13 cellular contexts compared by ENCODE assay signal in the genomic region with DNA sequence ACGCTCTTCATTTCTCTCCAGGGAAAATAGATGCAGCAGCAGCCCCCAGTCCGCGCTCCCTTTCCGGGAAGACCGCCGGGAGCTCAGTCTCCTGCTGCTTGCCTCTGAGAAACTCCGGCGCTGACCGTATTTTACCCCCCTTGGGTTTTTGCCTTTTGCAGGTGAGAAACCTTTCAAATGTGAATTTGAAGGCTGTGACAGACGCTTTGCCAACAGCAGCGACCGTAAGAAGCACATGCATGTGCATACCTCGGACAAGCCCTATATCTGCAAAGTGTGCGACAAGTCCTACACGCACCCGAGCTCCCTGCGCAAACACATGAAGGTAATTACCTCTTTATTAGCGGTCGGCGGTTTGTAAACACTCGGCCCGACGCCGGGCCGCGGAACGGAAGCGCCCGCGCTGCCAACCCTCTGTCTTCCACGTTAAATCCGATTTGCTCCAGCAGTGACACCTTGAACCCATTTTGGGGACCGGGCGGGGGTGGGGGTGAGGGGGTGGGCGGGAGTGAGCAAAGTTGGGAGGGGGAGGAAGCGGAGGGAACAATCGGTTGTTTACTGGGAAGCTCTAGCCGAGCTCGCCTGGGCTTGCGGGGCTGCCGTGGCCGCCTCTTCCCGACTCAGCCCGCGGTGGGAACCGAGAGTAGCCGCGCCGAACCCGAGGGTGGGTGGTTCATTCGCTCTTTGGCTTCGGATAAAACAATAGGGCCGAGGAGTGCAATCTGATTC. TPM values are rescaled to one million over a fixed set of nuclear protein-coding genes. Genes with fewer than 3 reads are reported as not detected.
DNase-seq lines count a peak whose midpoint lies in the region; ATAC-seq and TF ChIP-seq lines count a peak whose summit lies in the region.
"Had no signal": no experiment of that assay in that cellular context is flagged by ENCODE, and none has a peak within 500 bp of the region (broad histone marks: within the 10 kb centered on the region; RNA-seq: fewer than 3 reads in every experiment).

No MANE protein-coding gene starts in this region.

- H3K36me3 ChIP-seq in neural progenitor cell (no peaks in the 10 kb centered on the region), MM.1S (replicated peaks; ENCODE audit: insufficient read depth, low read length) (no peaks in the 10 kb centered on the region)
- H3K36me3 ChIP-seq: left ventricle myocardium inferior, ovary, Peyer's patch had no signal

- no peaks in the 10 kb centered on the region for H3K36me3 Mint-ChIP-seq in activated T-cell treated with anti-CD3 and anti-CD28 coated beads, Interleukin-2, amount 50 U/mL, for 24 hours (ENCODE audit: low read depth)
- H3K36me3 Mint-ChIP-seq in chondrocyte (ENCODE audit: low read depth) (peaks cover 4% of the 10 kb centered on the region), neural progenitor cell (peaks cover 50% of the 10 kb centered on the region)
- H3K36me3 Mint-ChIP-seq: stimulated activated memory B cell treated with anti-CD40 and anti-IgM and Interleukin-4, amounts not matched to agents 10 μg/mL and 1 μg/mL and 100 μg/mL, for 72 hours had no signal

- H3K9ac ChIP-seq in neural progenitor cell (no peak overlapping the region), MM.1S (ENCODE audit: low read length) (no peak overlapping the region)

- H4K20me1 ChIP-seq in neural progenitor cell (ENCODE audit: low read depth) (peaks cover 37% of the 10 kb centered on the region), MM.1S (ENCODE audit: insufficient read depth, low read length) (no peaks in the 10 kb centered on the region)

- H3K27ac ChIP-seq in neural progenitor cell, result no peak overlapping the region
- no peak overlapping the region for H3K27ac ChIP-seq in MM.1S (ENCODE audit: low read length)
- H3K27ac ChIP-seq: left ventricle myocardium inferior, ovary, Peyer's patch had no signal

- no peak for ATAC-seq in GM21529 (IDR thresholded peaks at IDR 0.05; ENCODE audit: unreplicated experiment)
- ATAC-seq: effector memory CD8-positive, alpha-beta T cell; stimulated activated memory B cell treated with anti-CD40 and anti-IgM and Interleukin-4, amounts not matched to agents 10 μg/mL and 1 μg/mL and 100 μg/mL, for 72 hours had no signal

- H3K27me3 ChIP-seq in neural progenitor cell (peaks cover 47% of the 10 kb centered on the region), MM.1S (replicated peaks; ENCODE audit: insufficient read depth, low read length) (no peaks in the 10 kb centered on the region)
- H3K27me3 ChIP-seq: ovary had no signal

- no peak for DNase-seq in activated T-cell treated with anti-CD3 and anti-CD28 coated beads, Interleukin-2, amount 50 U/mL, for 24 hours
- no peak for DNase-seq in activated T-cell treated with anti-CD3 and anti-CD28 coated beads for 4 hours
- DNase-seq in NCI-H1417 treated with DMSO at 0.1 percent for 48 hours (lab: John Stamatoyannopoulos, UW), result peak; percentile 10
- DNase-seq in chondrocyte (ENCODE audit: low spot score), result no peak
- DNase-seq in neural progenitor cell (ENCODE audit: low spot score), result peak; percentile 55
- no peak for DNase-seq in MM.1S
- DNase-seq in Kasumi-1 (lab: John Stamatoyannopoulos, UW), result no peak
- DNase-seq: effector memory CD8-positive, alpha-beta T cell; left ventricle myocardium inferior; ovary; Peyer's patch had no signal

- peak overlapping the region; percentile 33 for H3K27ac Mint-ChIP-seq in activated T-cell treated with anti-CD3 and anti-CD28 coated beads, Interleukin-2, amount 50 U/mL, for 24 hours
- H3K27ac Mint-ChIP-seq in chondrocyte (ENCODE audit: unreplicated experiment) (no peak overlapping the region), neural progenitor cell (peak overlapping the region; percentile 99)
- H3K27ac Mint-ChIP-seq: effector memory CD8-positive, alpha-beta T cell; stimulated activated memory B cell treated with anti-CD40 and anti-IgM and Interleukin-4, amounts not matched to agents 10 μg/mL and 1 μg/mL and 100 μg/mL, for 72 hours had no signal

- H3K4me2 ChIP-seq in neural progenitor cell (peak overlapping the region; percentile 84), MM.1S (ENCODE audit: low read depth, low read length) (no peak overlapping the region)

- H3K27me3 Mint-ChIP-seq in activated T-cell treated with anti-CD3 and anti-CD28 coated beads, Interleukin-2, amount 50 U/mL, for 24 hours, result peaks cover 90% of the 10 kb centered on the region
- H3K27me3 Mint-ChIP-seq in chondrocyte (ENCODE audit: low read depth), result peaks cover 49% of the 10 kb centered on the region
- peaks cover 24% of the 10 kb centered on the region for H3K27me3 Mint-ChIP-seq in neural progenitor cell (ENCODE audit: insufficient read depth, low read depth)

- H3K4me3 ChIP-seq in neural progenitor cell (peak overlapping the region; percentile 65), MM.1S (ENCODE audit: low read length) (no peak overlapping the region)
- H3K4me3 ChIP-seq: left ventricle myocardium inferior, ovary, Peyer's patch had no signal

- peaks cover 24% of the 10 kb centered on the region for H3K4me1 Mint-ChIP-seq in activated T-cell treated with anti-CD3 and anti-CD28 coated beads, Interleukin-2, amount 50 U/mL, for 24 hours (ENCODE audit: low read depth)
- H3K4me1 Mint-ChIP-seq in chondrocyte (ENCODE audit: low read depth) (peaks cover 7% of the 10 kb centered on the region), neural progenitor cell (peaks cover 43% of the 10 kb centered on the region)

- H2AFZ ChIP-seq in neural progenitor cell (replicated peaks) (no peak overlapping the region), MM.1S (ENCODE audit: low read length) (no peak overlapping the region)

- TF ChIP-seq CTCF in chondrocyte (IDR thresholded peaks at IDR 0.05), result no peak
- TF ChIP-seq CTCF in neural progenitor cell (IDR thresholded peaks at IDR 0.05), result no peak
- no peak for TF ChIP-seq CTCF in MM.1S (IDR thresholded peaks at IDR 0.05; ENCODE audit: low read length)

- H3K79me2 ChIP-seq in neural progenitor cell (ENCODE audit: low read depth), result peaks cover 60% of the 10 kb centered on the region
- no peaks in the 10 kb centered on the region for H3K79me2 ChIP-seq in MM.1S (ENCODE audit: low read length)

- H3K9me3 Mint-ChIP-seq in activated T-cell treated with anti-CD3 and anti-CD28 coated beads, Interleukin-2, amount 50 U/mL, for 24 hours, result no peaks in the 10 kb centered on the region
- peaks cover 9% of the 10 kb centered on the region for H3K9me3 Mint-ChIP-seq in chondrocyte (ENCODE audit: low read depth)
- H3K9me3 Mint-ChIP-seq in neural progenitor cell, result peaks cover 9% of the 10 kb centered on the region

- H3K9me3 ChIP-seq in neural progenitor cell (ENCODE audit: low read depth) (peaks cover 4% of the 10 kb centered on the region), MM.1S (replicated peaks; ENCODE audit: insufficient read depth, low read length) (no peaks in the 10 kb centered on the region)
- H3K9me3 ChIP-seq: left ventricle myocardium inferior, ovary, Peyer's patch had no signal

- no peaks in the 10 kb centered on the region for H3K9me2 ChIP-seq in MM.1S (replicated peaks; ENCODE audit: insufficient read depth, low read length)

- peak overlapping the region; percentile 36 for H3K4me3 Mint-ChIP-seq in activated T-cell treated with anti-CD3 and anti-CD28 coated beads, Interleukin-2, amount 50 U/mL, for 24 hours
- peak overlapping the region; percentile 31 for H3K4me3 Mint-ChIP-seq in chondrocyte (ENCODE audit: unreplicated experiment)
- peak overlapping the region; percentile 100 for H3K4me3 Mint-ChIP-seq in neural progenitor cell
- H3K4me3 Mint-ChIP-seq: stimulated activated memory B cell treated with anti-CD40 and anti-IgM and Interleukin-4, amounts not matched to agents 10 μg/mL and 1 μg/mL and 100 μg/mL, for 72 hours had no signal

- H3K4me1 ChIP-seq in neural progenitor cell (peaks cover 10% of the 10 kb centered on the region), MM.1S (ENCODE audit: low read length) (no peaks in the 10 kb centered on the region)
- H3K4me1 ChIP-seq: Peyer's patch had no signal

- peaks cover 39% of the 10 kb centered on the region for H3F3A ChIP-seq in neural progenitor cell (ENCODE audit: low read depth)
- no peaks in the 10 kb centered on the region for H3F3A ChIP-seq in MM.1S (ENCODE audit: insufficient read depth, low read length)

RNA-seq across cellular contexts. Expression of a gene that starts 3.0 kb away (rescaled TPM):
- total RNA-seq in chondrocyte (not detected in 3 replicates), neural progenitor cell (ENCODE audit: low replicate concordance) (2.6 and 3.4 TPM in 2 replicates)
- total RNA-seq: left ventricle myocardium inferior, ovary, Peyer's patch had no signal

Comparison
In these comparisons a context has a peak if more than half of its experiments do, and no peak if none do; other contexts are left out.
1. DNase-seq: peak in NCI-H1417 treated with DMSO at 0.1 percent for 48 hours (single experiment) and neural progenitor cell (single experiment); none in activated T-cell treated with anti-CD3 and anti-CD28 coated beads, Interleukin-2, amount 50 U/mL, for 24 hours (single experiment), activated T-cell treated with anti-CD3 and anti-CD28 coated beads for 4 hours (single experiment), chondrocyte (single experiment), MM.1S (single experiment) and Kasumi-1 (0 of 2).
2. H3K4me3 Mint-ChIP-seq: peak in every context shown above with its lines; median percentile 100 in neural progenitor cell; 36 in activated T-cell treated with anti-CD3 and anti-CD28 coated beads, Interleukin-2, amount 50 U/mL, for 24 hours; 31 in chondrocyte.